Comparison of ENCODE assay signal across 22 cellular contexts in the genomic region with DNA sequence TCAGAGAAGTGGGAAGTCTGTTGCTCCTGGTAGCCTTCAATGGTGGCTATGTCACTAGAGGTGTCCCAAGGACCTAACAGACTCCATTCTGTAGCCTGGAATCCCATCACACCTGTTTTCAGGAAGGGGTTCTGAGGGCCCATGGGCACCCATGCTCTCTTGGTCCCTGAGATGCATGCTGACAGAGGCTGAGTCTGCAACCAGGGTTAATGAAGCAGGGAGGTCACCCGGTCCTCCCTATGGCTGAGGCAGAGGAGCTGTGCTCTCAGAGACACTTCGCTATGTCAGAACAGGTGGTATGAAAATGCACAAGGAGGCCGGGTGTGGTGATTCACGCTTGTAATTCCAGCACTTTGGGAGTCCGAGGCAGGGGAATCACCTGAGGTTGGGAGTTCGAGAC.
A peak's percentile ranks its signal among the peaks of the same experiment; 100 is the strongest.
DNase-seq lines count a peak whose midpoint lies in the region; ATAC-seq lines count a peak whose summit lies in the region.
"Had no signal": no experiment of that assay in that cellular context is flagged by ENCODE, and none has a peak within 500 bp of the region (broad histone marks: within the 10 kb centered on the region; RNA-seq: fewer than 3 reads in every experiment).

No MANE protein-coding gene starts in this region.

- H3K18ac ChIP-seq in neuronal stem cell (ENCODE audit: low read length) = no peak overlapping the region
- H3K18ac ChIP-seq in trophoblast cell (ENCODE audit: low read length) = no peak overlapping the region

- H3K79me1 ChIP-seq in neuronal stem cell (ENCODE audit: low read depth, low read length) (no peaks in the 10 kb centered on the region), trophoblast cell (ENCODE audit: low read length) (no peaks in the 10 kb centered on the region)

- H2AFZ ChIP-seq in neuronal stem cell (ENCODE audit: low read length) = no peak overlapping the region
- H2AFZ ChIP-seq in trophoblast cell (ENCODE audit: insufficient read depth, low read length, poor library complexity) = no peak overlapping the region

- H3K36me3 ChIP-seq in neuronal stem cell (replicated peaks in 1 of 2; ENCODE audit: control insufficient read depth in 2 of 2, insufficient read depth in 2 of 2, low read length in 2 of 2) (no peaks in the 10 kb centered on the region), trophoblast cell (ENCODE audit: control insufficient read depth in 1 of 2, insufficient read depth in 2 of 2, low read length in 2 of 2) (no peaks in the 10 kb centered on the region)
- H3K36me3 ChIP-seq: BE2C, BLaER1 had no signal

- H2BK15ac ChIP-seq in neuronal stem cell (ENCODE audit: low read length) = no peak overlapping the region

- no peak overlapping the region for H3K4me3 ChIP-seq in neuronal stem cell (ENCODE audit: low read length in 2 of 2)
- H3K4me3 ChIP-seq in trophoblast cell (ENCODE audit: low read depth, low read length) = no peak overlapping the region
- H3K4me3 ChIP-seq: BLaER1, GM12878 had no signal

- H4K12ac ChIP-seq in trophoblast cell (ENCODE audit: low read depth, low read length) = no peak overlapping the region

- H2BK120ac ChIP-seq in neuronal stem cell (ENCODE audit: low read depth, low read length) (no peak overlapping the region), trophoblast cell (ENCODE audit: insufficient read depth, low read length, poor library complexity) (no peak overlapping the region)

- H3K23ac ChIP-seq in neuronal stem cell (ENCODE audit: low read depth, low read length, poor library complexity) (no peak overlapping the region), trophoblast cell (ENCODE audit: low read length) (peak overlapping the region; percentile 62)

- ATAC-seq in GM18520 (IDR thresholded peaks at IDR 0.05; ENCODE audit: unreplicated experiment) = no peak
- ATAC-seq: GM12878 had no signal

- H3K14ac ChIP-seq in neuronal stem cell (ENCODE audit: low read length) (peak overlapping the region; percentile 73), trophoblast cell (ENCODE audit: low read length) (no peak overlapping the region)

- H2BK5ac ChIP-seq in neuronal stem cell (ENCODE audit: low read length) = no peak overlapping the region
- no peak overlapping the region for H2BK5ac ChIP-seq in trophoblast cell (ENCODE audit: low read depth, low read length, poor library complexity)

- no peak overlapping the region for H3K4me2 ChIP-seq in neuronal stem cell (ENCODE audit: insufficient read depth, low read length, poor library complexity, severe bottlenecking)
- H3K4me2 ChIP-seq in trophoblast cell (ENCODE audit: low read length) = no peak overlapping the region
- H3K4me2 ChIP-seq: BLaER1 had no signal

- H3K4me1 ChIP-seq in neuronal stem cell (ENCODE audit: control insufficient read depth in 2 of 2, insufficient read depth in 1 of 2, low read depth in 1 of 2, low read length in 2 of 2) = peaks cover 0 to 2% of the 10 kb centered on the region in 2 donors
- H3K4me1 ChIP-seq in trophoblast cell (ENCODE audit: control insufficient read depth in 1 of 2, insufficient read depth in 2 of 2, low read length in 2 of 2) = no peaks in the 10 kb centered on the region
- H3K4me1 ChIP-seq: BE2C had no signal

- H3K79me2 ChIP-seq in trophoblast cell (ENCODE audit: control insufficient read depth, insufficient read depth, low read length, poor library complexity) = no peaks in the 10 kb centered on the region

- H2AK5ac ChIP-seq in neuronal stem cell (ENCODE audit: low read depth, low read length) (no peak overlapping the region), trophoblast cell (ENCODE audit: low read length) (no peak overlapping the region)

- DNase-seq in neuronal stem cell (ENCODE audit: low spot score) (no peak), trophoblast cell (no peak), NCI-H524 (lab: John Stamatoyannopoulos, UW) (no peak), medulla oblongata (ENCODE audit: extremely low spot score) (no peak)
- DNase-seq: 8988T; ACHN; BE2C; C1 segment of cervical spinal cord; CD4-positive, alpha-beta memory T cell; CD4-positive, CD25-positive, alpha-beta regulatory T cell; CD8-positive, alpha-beta memory T cell; COR-L47; DMS 273 treated with DMSO at 0.1 percent for 48 hours; DMS153; DMS53; DMS79; DND-41; EL; GDM1 had no signal

- H3K27me3 ChIP-seq in neuronal stem cell (ENCODE audit: control insufficient read depth in 3 of 3, insufficient read depth in 3 of 3, low read depth in 1 of 3, low read length in 3 of 3) (no peaks in the 10 kb centered on the region), trophoblast cell (ENCODE audit: insufficient read depth, low read length) (no peaks in the 10 kb centered on the region)
- H3K27me3 ChIP-seq: BE2C, BLaER1 had no signal

- H3K27ac ChIP-seq in neuronal stem cell (replicated peaks; ENCODE audit: low read length) (no peak overlapping the region), trophoblast cell (ENCODE audit: low read depth, low read length) (no peak overlapping the region)
- H3K27ac ChIP-seq: BLaER1 had no signal

- H3K9ac ChIP-seq in neuronal stem cell (ENCODE audit: low read depth, low read length, poor library complexity) (peak overlapping the region; percentile 13), trophoblast cell (ENCODE audit: low read length) (no peak overlapping the region)
- H3K9ac ChIP-seq: BLaER1 had no signal

- WGBS in neuronal stem cell (ENCODE audit: extremely low coverage in 2 of 2, insufficient read length in 2 of 2, insufficient replicate concordance in 1 of 2), 2 donors = no CpG with 5 or more reads among the region's 6 CpGs
- no CpG with 5 or more reads among the region's 6 CpGs for WGBS in trophoblast cell (ENCODE audit: extremely low coverage, insufficient coverage, insufficient read length)

- H4K8ac ChIP-seq in neuronal stem cell (ENCODE audit: low read depth, low read length) = no peak overlapping the region
- H4K8ac ChIP-seq in trophoblast cell (ENCODE audit: low read depth, low read length) = no peak overlapping the region

- H3K4ac ChIP-seq in neuronal stem cell (ENCODE audit: low read length) (no peak overlapping the region), trophoblast cell (ENCODE audit: low read depth, low read length) (no peak overlapping the region)

- H3K9me3 ChIP-seq in neuronal stem cell (replicated peaks in 1 of 2; ENCODE audit: control insufficient read depth in 2 of 2, insufficient read depth in 1 of 2, low read depth in 1 of 2, low read length in 2 of 2) (peaks cover 0 to 7% of the 10 kb centered on the region in 2 donors), trophoblast cell (ENCODE audit: insufficient read depth, low read depth, low read length) (no peaks in the 10 kb centered on the region)
- H3K9me3 ChIP-seq: BE2C had no signal

- H2BK12ac ChIP-seq in neuronal stem cell (ENCODE audit: low read length) (no peak overlapping the region), trophoblast cell (ENCODE audit: low read length) (no peak overlapping the region)

- H4K91ac ChIP-seq in neuronal stem cell (ENCODE audit: low read depth, low read length, poor library complexity) (no peak overlapping the region), trophoblast cell (ENCODE audit: low read depth, low read length) (no peak overlapping the region)
